8 cellular contexts compared by ENCODE assay signal in the genomic region with DNA sequence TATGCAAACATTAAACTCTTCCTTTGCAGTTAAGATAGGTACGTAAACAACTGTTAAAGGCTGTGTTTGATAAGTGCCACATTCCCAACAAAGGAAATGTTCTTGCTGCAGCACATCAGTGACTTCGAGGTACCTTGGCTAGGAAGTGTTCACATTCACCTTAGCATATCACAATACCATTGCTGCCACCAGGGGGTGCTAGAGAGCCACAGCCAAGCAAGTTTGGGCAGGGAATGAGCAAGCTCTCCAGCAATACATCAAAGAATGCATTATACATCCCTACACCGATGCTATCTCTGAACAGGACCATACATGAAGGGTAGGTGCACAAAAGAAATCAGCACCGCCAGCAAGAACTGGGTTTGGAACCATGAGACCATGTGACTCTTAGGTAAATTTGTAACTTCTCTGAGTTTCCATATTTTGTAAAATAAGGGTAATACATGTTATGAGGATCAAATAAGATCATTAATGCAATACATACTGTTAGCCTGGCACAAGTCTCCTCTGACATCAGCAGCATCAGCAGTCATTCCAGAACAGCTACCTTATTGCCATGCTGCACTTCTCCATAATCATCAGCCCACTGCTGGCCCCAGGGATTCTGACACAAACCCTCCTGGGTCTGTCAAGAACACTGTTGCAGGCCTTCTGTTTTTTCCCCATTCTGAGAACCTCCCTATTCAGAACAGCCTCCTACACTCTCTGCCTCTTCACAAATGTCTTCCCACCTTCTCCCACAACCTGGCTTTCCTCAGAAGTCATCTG.
DNase-seq lines count a peak whose midpoint lies in the region; ATAC-seq and TF ChIP-seq lines count a peak whose summit lies in the region.

No MANE protein-coding gene starts in this region.

- DNase-seq in GM13977 (ENCODE audit: low spot score) (peak; percentile 60), NCI-H226 (peak; percentile 34), cerebellar cortex (ENCODE audit: low spot score) (peak; percentile 87), left kidney (ENCODE audit: low read depth, low spot score) (peak; percentile 90)
- DNase-seq in activated CD4-positive, CD25-positive, alpha-beta regulatory T cell treated with anti-CD3 and anti-CD28 coated beads, Interleukin-2, amount 50 U/mL, for 72 hours: peak; percentile 87
- peak; percentile 84 to 94 for DNase-seq in stimulated activated CD4-positive, alpha-beta T cell treated with anti-CD3 and anti-CD28 coated beads, Interleukin-4, amount 100 ng/mL, for 48 hours (ENCODE audit: low read depth in 2 of 2)

- in situ Hi-C loops in GM13977 (cut with MboI; ENCODE audit: low pct_unique_long_range_greater_than_20kb, low sequenced_read_pairs, unreplicated experiment): loop anchor here (10.0 kb wide), 2 partner anchors 92 to 262 kb away; no protein-coding TSS in a partner anchor

- TF ChIP-seq CTCF in 22Rv1 (IDR thresholded peaks at IDR 0.05): peak; percentile 99
- TF ChIP-seq CTCF in GM13977 (IDR thresholded peaks at IDR 0.05; ENCODE audit: extremely low read depth, insufficient read depth, missing control alignments): peak; percentile 94

- ATAC-seq in HG03066 (IDR thresholded peaks at IDR 0.05; ENCODE audit: low read depth, unreplicated experiment): peak; percentile 74

- H3K27ac ChIP-seq in 22Rv1: no peak overlapping the region

Comparison
In these comparisons a context has a peak if more than half of its experiments do, and no peak if none do; other contexts are left out.
1. DNase-seq: peak in every context shown above with its lines; median percentile 90 in left kidney; 89 in stimulated activated CD4-positive, alpha-beta T cell treated with anti-CD3 and anti-CD28 coated beads, Interleukin-4, amount 100 ng/mL, for 48 hours; 87 in activated CD4-positive, CD25-positive, alpha-beta regulatory T cell treated with anti-CD3 and anti-CD28 coated beads, Interleukin-2, amount 50 U/mL, for 72 hours; 87 in cerebellar cortex; 60 in GM13977; 34 in NCI-H226.